In the genomic region with DNA sequence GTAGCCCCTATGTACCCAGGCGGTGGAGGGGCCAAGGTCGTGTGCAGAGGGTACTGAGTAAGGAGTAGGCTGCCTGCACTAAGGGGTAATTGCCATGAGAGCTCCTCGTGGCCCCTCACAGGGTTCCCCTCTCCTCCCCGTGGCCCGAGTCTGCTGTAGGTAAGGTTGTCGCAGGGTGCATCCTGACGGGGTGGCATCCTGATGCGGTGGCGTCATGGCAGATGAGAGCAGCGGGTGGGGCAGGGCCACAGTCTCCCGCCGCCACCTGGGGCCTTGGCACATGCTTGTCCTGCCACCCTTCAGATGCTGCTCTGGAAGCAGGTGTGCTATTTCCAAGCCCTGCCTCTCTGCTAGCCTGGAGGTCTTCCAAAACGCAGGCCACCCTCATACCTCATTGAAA, we compare ENCODE assay signal across 19 cellular contexts.
"Had no signal": no experiment of that assay in that cellular context is flagged by ENCODE, and none has a peak within 500 bp of the region (broad histone marks: within the 10 kb centered on the region; RNA-seq: fewer than 3 reads in every experiment).

No MANE protein-coding gene starts in this region.

- H3K27ac Mint-ChIP-seq: activated T-helper 1 cell treated with anti-CD3 and anti-CD28 coated beads, Interleukin-12 subunit alpha, Interleukin-12 subunit beta, Interleukin-2, Interleukin-4 antibody, amounts not matched to agents 30 ng/mL and 10 ng/mL and 1 ng/mL, durations not matched to agents 14 hours and 24 hours and 36 hours; T-helper 2 cell treated with Interferon-gamma antibody and Interleukin-4, amounts not matched to agents 5 μg/mL and 100 μg/mL, for 36 hours had no signal

- H3K4me1 ChIP-seq: transverse colon had no signal

- ATAC-seq: activated naive CD4-positive, alpha-beta T cell treated with anti-CD3 and anti-CD28 coated beads, Interleukin-2, amount 50 U/mL, for 72 hours; left lobe of liver; mucosa of descending colon had no signal

- H3K27me3 ChIP-seq: adrenal gland, transverse colon, uterus had no signal

- DNase-seq: activated CD4-positive, alpha-beta T cell treated with anti-CD3 and anti-CD28 coated beads, Interleukin-2, amount 50 U/mL, for 4 hours; activated gamma-delta T cell treated with Interleukin-2 at 50 U/mL for 16 hours; activated T-cell treated with anti-CD3 and anti-CD28 coated beads for 4 hours; erythroblast; foreskin melanocyte; kidney; mucosa of descending colon; naive B cell; stimulated activated CD8-positive, alpha-beta memory T cell treated with anti-CD3 and anti-CD28 coated beads, Interleukin-4, amount 100 ng/mL, for 48 hours; stimulated activated naive CD4-positive, alpha-beta T cell treated with Interleukin-2 at 50 U/mL for 16 hours; transverse colon; uterus had no signal

- H3K4me3 ChIP-seq: adrenal gland, mucosa of descending colon, transverse colon, uterus had no signal

- H3K9me3 ChIP-seq: adrenal gland, mucosa of descending colon, transverse colon, uterus had no signal

- H3K36me3 ChIP-seq: adrenal gland, transverse colon, uterus had no signal

- H3K4me3 Mint-ChIP-seq: activated T-helper 1 cell treated with anti-CD3 and anti-CD28 coated beads, Interleukin-12 subunit alpha, Interleukin-12 subunit beta, Interleukin-2, Interleukin-4 antibody, amounts not matched to agents 30 ng/mL and 10 ng/mL and 1 ng/mL, durations not matched to agents 14 hours and 24 hours and 36 hours; memory B cell; T-helper 2 cell treated with Interferon-gamma antibody and Interleukin-4, amounts not matched to agents 5 μg/mL and 100 μg/mL, for 36 hours had no signal

- H3K27ac ChIP-seq: parathyroid adenoma, transverse colon, uterus had no signal

- H3K27me3 Mint-ChIP-seq: memory B cell, naive B cell had no signal
